In genomic region chr7:152674860-152675760, GRCh38 we compare ENCODE assay signal across 8 cellular contexts. TPM values are rescaled to one million over a fixed set of nuclear protein-coding genes. Genes with fewer than 3 reads are reported as not detected.
DNase-seq lines count a peak whose midpoint lies in the region; ATAC-seq and TF ChIP-seq lines count a peak whose summit lies in the region.

No MANE protein-coding gene starts in this region.

- WGBS in thyroid gland, 2 donors = 12 to 18% methylated on average over 12 to 16 of the region's 16 CpGs

- H3K9ac ChIP-seq in adipocyte (ENCODE audit: low read length) = peak overlapping the region; percentile 96

- H3K9me3 ChIP-seq in BE2C (no peaks in the 10 kb centered on the region), adipocyte (ENCODE audit: control insufficient read depth, low read length) (no peaks in the 10 kb centered on the region), left lung (no peaks in the 10 kb centered on the region), thyroid gland (no peaks in the 10 kb centered on the region)

- H3K36me3 ChIP-seq in BE2C = peaks cover 7% of the 10 kb centered on the region; the same call in 1 of the 2 replicates
- H3K36me3 ChIP-seq in adipocyte (ENCODE audit: control insufficient read depth, insufficient read depth, low read length, severe bottlenecking) = no peaks in the 10 kb centered on the region
- no peaks in the 10 kb centered on the region for H3K36me3 ChIP-seq in left lung
- no peaks in the 10 kb centered on the region for H3K36me3 ChIP-seq in thyroid gland

- H3K4me3 ChIP-seq in BE2C (ENCODE audit: low read depth, low read length) (peak overlapping the region; percentile 85), adipocyte (ENCODE audit: low read length) (peak overlapping the region; percentile 91), left lung (peak overlapping the region; percentile 72 to 75), thyroid gland (replicated peaks in 1 of 3) (peak overlapping the region in 2 of 3 donors; percentile 38 to 62)

- TF ChIP-seq POLR2A in thyroid gland (IDR thresholded peaks at IDR 0.05) = no peak

- H3K27ac ChIP-seq in left lung (no peak overlapping the region), thyroid gland (no peak overlapping the region)

- peak; percentile 75 for DNase-seq in BE2C
- DNase-seq in NCI-H748 (lab: John Stamatoyannopoulos, UW; ENCODE audit: unreplicated experiment) = peak; percentile 95
- DNase-seq in adipocyte (ENCODE audit: low read depth) = peak; percentile 14
- no peak for DNase-seq in left lung
- no peak for DNase-seq in thyroid gland
- no peak for DNase-seq in HuH-7 (ENCODE audit: low spot score)

- peak; percentile 26 for ATAC-seq in GM18867 (IDR thresholded peaks at IDR 0.05; ENCODE audit: unreplicated experiment)
- peak; percentile 48 for ATAC-seq in HG03354 (IDR thresholded peaks at IDR 0.05; ENCODE audit: poor library complexity, severe bottlenecking, unreplicated experiment)
- ATAC-seq in left lung = no peak

- TF ChIP-seq CTCF in BE2C (IDR thresholded peaks at IDR 0.05; ENCODE audit: low read depth, low read length) = no peak
- no peak for TF ChIP-seq CTCF in left lung (IDR thresholded peaks at IDR 0.05)
- no peak for TF ChIP-seq CTCF in thyroid gland (IDR thresholded peaks at IDR 0.05)

- intact Hi-C loops in left lung (cut with DNase I) = no loop called here
- intact Hi-C loops in thyroid gland (cut with DNase I) = loop anchor here (10.0 kb wide), 1 partner anchor 340 kb away; no protein-coding TSS in a partner anchor

- H3K4me1 ChIP-seq in BE2C = no peaks in the 10 kb centered on the region
- peaks cover 8% of the 10 kb centered on the region for H3K4me1 ChIP-seq in adipocyte (ENCODE audit: control insufficient read depth, insufficient read depth, low read length)
- peaks cover 5 to 23% of the 10 kb centered on the region in 2 donors for H3K4me1 ChIP-seq in left lung
- H3K4me1 ChIP-seq in thyroid gland = peaks cover 6 to 7% of the 10 kb centered on the region in 2 donors

- H3K27me3 ChIP-seq in BE2C (no peaks in the 10 kb centered on the region), adipocyte (replicated peaks; ENCODE audit: control insufficient read depth, insufficient read depth, low read length) (no peaks in the 10 kb centered on the region), left lung (no peaks in the 10 kb centered on the region), thyroid gland (no peaks in the 10 kb centered on the region)

RNA-seq across cellular contexts. Expression of gene XRCC2, which starts 0.8 kb away (rescaled TPM):
- polyA plus RNA-seq in BE2C (2012; ENCODE audit: insufficient read depth, insufficient read length, low read depth) = 1.1 TPM
- total RNA-seq in left lung = 1 to 10 TPM; 1.8 to 3.5 TPM
- total RNA-seq in thyroid gland = 1 to 10 TPM in 1 of 4 donors, under 1 TPM in 3; 0.15 to 1.6 (median 0.57) TPM

Comparison
In these comparisons a context has a peak if more than half of its experiments do, and no peak if none do; other contexts are left out.
1. DNase-seq: peak in BE2C (single experiment), NCI-H748 (single experiment) and adipocyte (single experiment); none in left lung (0 of 2), thyroid gland (0 of 2) and HuH-7 (single experiment).
2. Peak in every context shown above with its lines, with median percentiles within 50 percentile points of each other: H3K4me3 ChIP-seq.